ENCODE assay signal across 8 cellular contexts in genomic region chr9:17024129-17024528, GRCh38.
"Had no signal": no experiment of that assay in that cellular context is flagged by ENCODE, and none has a peak within 500 bp of the region (broad histone marks: within the 10 kb centered on the region; RNA-seq: fewer than 3 reads in every experiment).

No MANE protein-coding gene starts in this region.

- H3K4me3 ChIP-seq: GM12878 had no signal

- ATAC-seq: GM12878 had no signal

- FAIRE-seq: G401.6, GM12878, GM12891, GM12892, GM18507, GM19239 had no signal

- DNase-seq: GDM1, GF-D8 had no signal
